28 cellular contexts compared by ENCODE assay signal in genomic region chr5:90586469-90586868, GRCh38.
"Had no signal": no experiment of that assay in that cellular context is flagged by ENCODE, and none has a peak within 500 bp of the region (broad histone marks: within the 10 kb centered on the region; RNA-seq: fewer than 3 reads in every experiment).

No MANE protein-coding gene starts in this region.

- H3K79me2 ChIP-seq: parathyroid adenoma had no signal

- H3K27ac ChIP-seq: neural progenitor cell, ovary, parathyroid adenoma, psoas muscle, skin epidermis, spleen, suprapubic skin, testis, tibial artery, transverse colon, upper lobe of right lung, vagina had no signal

- H3K27me3 ChIP-seq: neural progenitor cell, ovary, testis, tibial artery, transverse colon, upper lobe of right lung, vagina had no signal

- DNase-seq: natural killer cell; occipital lobe; ovary; posterior cingulate gyrus; psoas muscle; right cardiac atrium; spleen; stimulated activated CD4-positive, alpha-beta T cell treated with anti-CD3 and anti-CD28 coated beads, Interleukin-12 subunit alpha, Interleukin-12 subunit beta, amount 100 ng/mL, for 4 hours; stimulated activated CD4-positive, alpha-beta T cell treated with anti-CD3 and anti-CD28 coated beads, Interleukin-1b, Interleukin-23, amount 100 ng/mL, for 48 hours; stimulated activated CD4-positive, alpha-beta T cell treated with anti-CD3 and anti-CD28 coated beads, Interleukin-4, amount 100 ng/mL, for 1 hour; stimulated activated CD4-positive, alpha-beta T cell treated with anti-CD3 and anti-CD28 coated beads, Interleukin-4, amount 100 ng/mL, for 4 hours; stimulated activated CD8-positive, alpha-beta memory T cell treated with anti-CD3 and anti-CD28 coated beads, Interleukin-4, amount 100 ng/mL, for 48 hours; stimulated activated naive CD4-positive, alpha-beta T cell; stimulated activated naive CD8-positive, alpha-beta T cell treated with anti-CD3 and anti-CD28 coated beads, Interleukin-15, amount 100 ng/mL, for 72 hours; stimulated activated naive CD8-positive, alpha-beta T cell treated with anti-CD3 and anti-CD28 coated beads, Interleukin-15, Interleukin-2, amounts not matched to agents 100 U/mL and 50 U/mL, for 24 hours; substantia nigra; testis; tibial artery; transverse colon; upper lobe of right lung had no signal

- H3K36me3 ChIP-seq: neural progenitor cell, ovary, spleen, suprapubic skin, tibial artery, transverse colon, upper lobe of right lung, vagina had no signal

- H2AFZ ChIP-seq: neural progenitor cell, parathyroid adenoma had no signal

- H3K4me3 ChIP-seq: neural progenitor cell, ovary, psoas muscle, skin epidermis, smooth muscle cell, spleen, suprapubic skin, testis, tibial artery, transverse colon, upper lobe of right lung, vagina had no signal

- ATAC-seq: natural killer cell; psoas muscle; right cardiac atrium; sciatic nerve; stimulated activated memory B cell treated with anti-CD40 and anti-IgM and Interleukin-4, amounts not matched to agents 10 μg/mL and 1 μg/mL and 100 μg/mL, for 72 hours; stimulated activated naive CD8-positive, alpha-beta T cell treated with anti-CD3 and anti-CD28 coated beads, Interleukin-15, amount 100 ng/mL, for 72 hours; stimulated activated naive CD8-positive, alpha-beta T cell treated with anti-CD3 and anti-CD28 coated beads, Interleukin-15, Interleukin-2, amounts not matched to agents 100 U/mL and 50 U/mL, for 24 hours; upper lobe of right lung had no signal

- H3K9me3 ChIP-seq: ovary, psoas muscle, spleen, suprapubic skin, testis, tibial artery, transverse colon, upper lobe of right lung, vagina had no signal

- H3K4me2 ChIP-seq: neural progenitor cell, smooth muscle cell had no signal

- H3K4me1 ChIP-seq: parathyroid adenoma, psoas muscle, spleen, suprapubic skin, testis, tibial artery, transverse colon, upper lobe of right lung, vagina had no signal

- H3K9ac ChIP-seq: neural progenitor cell, parathyroid adenoma had no signal
